In genomic region chrX:54894159-54894558, GRCh38 we compare ENCODE assay signal across 3 cellular contexts. TPM values are rescaled to one million over a fixed set of nuclear protein-coding genes. Genes with fewer than 3 reads are reported as not detected.
"Had no signal": no experiment of that assay in that cellular context is flagged by ENCODE, and none has a peak within 500 bp of the region (broad histone marks: within the 10 kb centered on the region; RNA-seq: fewer than 3 reads in every experiment).

No MANE protein-coding gene starts in this region.

- DNase-seq: GDM1, GF-D8 had no signal

- H3K4me3 ChIP-seq: GM12878 had no signal

RNA-seq across cellular contexts. Expression of gene TRO, which starts 26.5 kb away (rescaled TPM):
- total RNA-seq: GM12878 had no signal
